12 cellular contexts compared by ENCODE assay signal in the genomic region with DNA sequence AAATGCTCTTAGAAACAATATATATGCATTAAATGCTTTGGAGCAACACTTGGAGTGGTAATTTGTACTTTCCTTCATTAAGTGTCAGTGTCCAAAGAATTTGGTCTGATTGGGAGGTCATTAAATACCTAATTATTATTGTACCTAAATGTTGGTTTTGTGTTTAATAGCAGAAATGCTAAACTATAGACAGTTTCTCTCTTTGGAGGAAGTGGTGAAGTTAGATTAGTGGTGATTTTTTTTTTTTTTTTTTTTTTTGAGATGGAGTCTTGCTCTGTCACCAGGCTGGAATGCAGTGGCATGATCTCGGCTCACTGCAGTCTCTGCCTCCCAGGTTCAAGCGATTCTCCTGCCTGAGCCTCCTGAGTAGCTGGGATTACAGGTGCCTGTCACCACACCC. TPM values are rescaled to one million over a fixed set of nuclear protein-coding genes. Genes with fewer than 3 reads are reported as not detected.
DNase-seq lines count a peak whose midpoint lies in the region; FAIRE-seq and TF ChIP-seq lines count a peak whose summit lies in the region.
"Not testable (repeated sequence)": the region's sequence is repeated elsewhere in the genome, so short reads cannot be mapped to it uniquely, and the experiment has no call there.
"Had no signal": no experiment of that assay in that cellular context is flagged by ENCODE, and none has a peak within 500 bp of the region (broad histone marks: within the 10 kb centered on the region; RNA-seq: fewer than 3 reads in every experiment).

No MANE protein-coding gene starts in this region.

- H3K27ac Mint-ChIP-seq in osteocyte (ENCODE audit: unreplicated experiment) (peak overlapping the region; percentile 13), type B pancreatic cell (peak overlapping the region; percentile 78)

- DNase-seq in EH (ENCODE audit: low read depth): peak; percentile 41
- DNase-seq in RCC 7860 (ENCODE audit: low spot score); osteocyte (ENCODE audit: extremely low spot score, unreplicated experiment); type B pancreatic cell (ENCODE audit: extremely low spot score, unreplicated experiment): not testable (repeated sequence)
- peak; percentile 47 for DNase-seq in brain microvascular endothelial cell
- DNase-seq in kidney tubule cell (ENCODE audit: low spot score): peak; percentile 35

- not testable (repeated sequence) for TF ChIP-seq CTCF in HEK293 (tag by site-specific recombination; IDR thresholded peaks at IDR 0.05); brain microvascular endothelial cell (IDR thresholded peaks at IDR 0.05; ENCODE audit: low read depth, low read length, missing control alignments); osteocyte (IDR thresholded peaks at IDR 0.05); type B pancreatic cell (conservative IDR thresholded peaks at IDR 0.05)

- peaks cover 42% of the 10 kb centered on the region for H3K36me3 Mint-ChIP-seq in osteocyte (ENCODE audit: unreplicated experiment)
- peaks cover 40% of the 10 kb centered on the region for H3K36me3 Mint-ChIP-seq in type B pancreatic cell

- H3K4me3 Mint-ChIP-seq in osteocyte (ENCODE audit: unreplicated experiment); type B pancreatic cell: not testable (repeated sequence)

- FAIRE-seq in RCC 7860 (lab: Jason Lieb, UNC): peak; percentile 7

- not testable (repeated sequence) for H3K27me3 Mint-ChIP-seq in osteocyte (ENCODE audit: unreplicated experiment); type B pancreatic cell

- CTCF ChIA-PET in HEK293 (lab: Yijun Ruan, JAX): interaction anchor here (0.7 kb wide), 1 partner anchor 28 kb away, joined by 4 read pairs; no protein-coding TSS in a partner anchor

- peaks cover 0 to 56% of the 10 kb centered on the region in 2 experiments; a peak in 2 of 3 replicates for H3K36me3 ChIP-seq in HEK293 (ENCODE audit: control insufficient read depth in 2 of 2, insufficient read depth in 1 of 2, low read length in 2 of 2)
- H3K36me3 ChIP-seq in brain microvascular endothelial cell (replicated peaks): peaks cover 26% of the 10 kb centered on the region

- H3K9me3 Mint-ChIP-seq in osteocyte (ENCODE audit: unreplicated experiment); type B pancreatic cell: not testable (repeated sequence)

- H3K27me3 ChIP-seq in brain microvascular endothelial cell (replicated peaks): not testable (repeated sequence)

- not testable (repeated sequence) for H3K4me3 ChIP-seq in HEK293 (ENCODE audit: low read depth, low read length); brain microvascular endothelial cell (ENCODE audit: low read depth, low read length)

- in situ Hi-C loops in brain microvascular endothelial cell (cut with HindIII; ENCODE audit: low pct_ligation_motif_present, low sequenced_read_pairs): not testable (repeated sequence)

- POLR2A ChIA-PET in HEK293 (lab: Yijun Ruan, JAX): not testable (repeated sequence)

- not testable (repeated sequence) for H3K4me1 ChIP-seq in HEK293 (ENCODE audit: control insufficient read depth, insufficient read depth, low read length)

- not testable (repeated sequence) for H3K27ac ChIP-seq in HEK293 (ENCODE audit: extremely low read depth, low read depth, low read length); brain microvascular endothelial cell

- H3K9me3 ChIP-seq in HEK293 (ENCODE audit: control insufficient read depth, insufficient read depth, low read depth, low read length): not testable (repeated sequence)

- H3K4me1 Mint-ChIP-seq in osteocyte (ENCODE audit: unreplicated experiment); type B pancreatic cell (ENCODE audit: unreplicated experiment): not testable (repeated sequence)

TF ChIP-seq in HEK293, 187 proteins besides CTCF, POLR2A, EP300 and RAD21:
- TF ChIP-seq, protein P1, sequence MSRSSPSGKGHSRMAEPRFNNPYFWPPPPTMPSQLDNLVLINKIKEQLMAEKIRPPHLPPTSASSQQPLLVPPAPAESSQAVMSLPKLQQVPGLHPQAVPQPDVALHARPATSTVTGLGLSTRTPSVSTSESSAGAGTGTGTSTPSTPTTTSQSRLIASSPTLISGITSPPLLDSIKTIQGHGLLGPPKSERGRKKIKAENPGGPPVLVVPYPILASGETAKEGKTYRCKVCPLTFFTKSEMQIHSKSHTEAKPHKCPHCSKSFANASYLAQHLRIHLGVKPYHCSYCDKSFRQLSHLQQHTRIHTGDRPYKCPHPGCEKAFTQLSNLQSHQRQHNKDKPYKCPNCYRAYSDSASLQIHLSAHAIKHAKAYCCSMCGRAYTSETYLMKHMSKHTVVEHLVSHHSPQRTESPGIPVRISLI (tag by site-specific recombination; IDR thresholded peaks at IDR 0.05): peak; percentile 85

RNA-seq across cellular contexts. Expression of a gene that starts 46.2 kb away (rescaled TPM):
- total RNA-seq in osteocyte (not detected in 2 replicates), type B pancreatic cell (ENCODE audit: low replicate concordance) (4.6 TPM in 1 of 2 replicates, not detected in the other)
- total RNA-seq: Caco-2, G401, H1, H9, HT-29 had no signal
